ENCODE assay signal across 22 cellular contexts in the genomic region with DNA sequence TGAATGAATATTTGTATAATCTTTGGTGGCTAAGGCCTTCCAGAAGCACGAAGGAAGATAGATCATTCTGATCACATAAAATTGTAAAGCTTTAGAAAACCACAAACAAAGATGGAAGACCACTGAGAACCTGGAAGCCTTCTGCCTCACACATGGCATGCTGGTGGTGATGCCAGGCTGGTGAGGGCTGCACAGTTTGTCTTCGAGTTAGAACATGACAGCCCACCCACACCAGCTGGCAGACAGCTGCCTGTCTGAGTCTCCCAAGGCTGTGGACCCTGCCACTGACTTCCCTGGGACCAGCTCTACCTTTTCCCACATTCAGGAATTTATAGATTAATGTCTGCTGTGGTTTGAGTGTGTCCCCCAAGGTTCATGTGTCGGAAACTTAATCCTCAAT.
"Had no signal": no experiment of that assay in that cellular context is flagged by ENCODE, and none has a peak within 500 bp of the region (broad histone marks: within the 10 kb centered on the region; RNA-seq: fewer than 3 reads in every experiment).

No MANE protein-coding gene starts in this region.

- ATAC-seq: left cardiac atrium; left lobe of liver; left ventricle myocardium superior; mucosa of descending colon; naive thymus-derived CD4-positive, alpha-beta T cell; natural killer cell treated with Interleukin-12 subunit alpha and Interleukin-12 subunit beta and Interleukin-15 and Interleukin-18, amount 100 ng/mL, for 72 hours; right cardiac atrium; sciatic nerve; stimulated activated effector memory CD8-positive, alpha-beta T cell treated with anti-CD3 and anti-CD28 coated beads, Interleukin-12 subunit alpha, Interleukin-12 subunit beta, amount 100 ng/mL, for 72 hours; upper lobe of right lung had no signal

- DNase-seq: hippocampal formation; kidney glomerular epithelial cell; left cardiac atrium; left ventricle myocardium superior; midbrain; mucosa of descending colon; naive thymus-derived CD4-positive, alpha-beta T cell; ovary; right cardiac atrium; small intestine; spleen; stimulated activated CD4-positive, alpha-beta T cell treated with anti-CD3 and anti-CD28 coated beads, Interleukin-4, amount 100 ng/mL, for 24 hours; stimulated activated naive CD4-positive, alpha-beta T cell; tibial artery; trophoblast cell; upper lobe of right lung had no signal

- FAIRE-seq: keratinocyte, small intestine, urothelium cell line had no signal
